11 cellular contexts compared by ENCODE assay signal in genomic region chr19:46878613-46879375, GRCh38. TPM values are rescaled to one million over a fixed set of nuclear protein-coding genes. Genes with fewer than 3 reads are reported as not detected.
A peak's percentile ranks its signal among the peaks of the same experiment; 100 is the strongest.
DNase-seq lines count a peak whose midpoint lies in the region; ATAC-seq and TF ChIP-seq lines count a peak whose summit lies in the region.
"Had no signal": no experiment of that assay in that cellular context is flagged by ENCODE, and none has a peak within 500 bp of the region (broad histone marks: within the 10 kb centered on the region; RNA-seq: fewer than 3 reads in every experiment).

No MANE protein-coding gene starts in this region.

- no peaks in the 10 kb centered on the region for H3K27me3 ChIP-seq in WERI-Rb-1 (ENCODE audit: insufficient read depth, low read depth, severe bottlenecking)
- H3K27me3 ChIP-seq in body of pancreas: no peaks in the 10 kb centered on the region

- H3K4me3 Mint-ChIP-seq in natural killer cell: no peak overlapping the region
- H3K4me3 Mint-ChIP-seq: CD8-positive, alpha-beta T cell had no signal

- DNase-seq in ACHN (peak; percentile 87), HCEC 1CT (peak; percentile 89), WERI-Rb-1 (peak; percentile 83), iris pigment epithelial cell (ENCODE audit: low read depth) (peak; percentile 94), natural killer cell (no peak), body of pancreas (no peak)
- no peak for DNase-seq in activated CD4-positive, alpha-beta T cell treated with anti-CD3 and anti-CD28 coated beads, Interleukin-2, amount 50 U/mL, for 4 hours
- DNase-seq: CD8-positive, alpha-beta T cell; NCI-H1048 had no signal

- H3K9me3 ChIP-seq in WERI-Rb-1 (ENCODE audit: severe bottlenecking): no peaks in the 10 kb centered on the region
- H3K9me3 ChIP-seq in body of pancreas: no peaks in the 10 kb centered on the region

- H3K36me3 ChIP-seq in WERI-Rb-1 (no peaks in the 10 kb centered on the region), body of pancreas (replicated peaks in 1 of 2; ENCODE audit: insufficient read depth in 1 of 2, low read depth in 2 of 2) (no peaks in the 10 kb centered on the region)

- ATAC-seq in natural killer cell (no peak), GM21529 (IDR thresholded peaks at IDR 0.05; ENCODE audit: unreplicated experiment) (no peak), body of pancreas (no peak)
- ATAC-seq: CD8-positive, alpha-beta T cell; esophagus mucosa had no signal

- no peaks in the 10 kb centered on the region for H3K9me3 Mint-ChIP-seq in natural killer cell
- H3K9me3 Mint-ChIP-seq: CD8-positive, alpha-beta T cell had no signal

- H3K36me3 Mint-ChIP-seq in natural killer cell: no peaks in the 10 kb centered on the region

- 80 to 81% methylated on average over 9 of the region's 9 CpGs for WGBS in body of pancreas, 2 donors

- intact Hi-C loops in natural killer cell (cut with micrococcal nuclease): no loop called here
- intact Hi-C loops in body of pancreas (cut with DNase I): no loop called here

- no peaks in the 10 kb centered on the region for H3K27me3 Mint-ChIP-seq in natural killer cell (ENCODE audit: low read depth in 2 of 2)

- H3K27ac ChIP-seq in WERI-Rb-1: peak overlapping the region; percentile 67
- no peak overlapping the region for H3K27ac ChIP-seq in body of pancreas

- in situ Hi-C loops in ACHN (cut with HindIII; ENCODE audit: low pct_ligation_motif_present, low pct_unique_long_range_greater_than_20kb, low sequenced_read_pairs): no loop called here

- no peak for TF ChIP-seq POLR2A in body of pancreas (IDR thresholded peaks at IDR 0.05)

- no peak overlapping the region for H3K4me3 ChIP-seq in WERI-Rb-1 (ENCODE audit: low read depth, low read length)
- H3K4me3 ChIP-seq in body of pancreas: no peak overlapping the region

- H3K4me1 ChIP-seq in body of pancreas: no peaks in the 10 kb centered on the region

- peaks cover 12 to 13% of the 10 kb centered on the region in 2 donors for H3K4me1 Mint-ChIP-seq in natural killer cell

- no peak overlapping the region for H3K27ac Mint-ChIP-seq in natural killer cell
- H3K27ac Mint-ChIP-seq: CD8-positive, alpha-beta T cell had no signal

- TF ChIP-seq CTCF in WERI-Rb-1 (IDR thresholded peaks at IDR 0.05; ENCODE audit: low read depth, low read length): no peak
- no peak for TF ChIP-seq CTCF in natural killer cell (IDR thresholded peaks at IDR 0.05)
- TF ChIP-seq CTCF in body of pancreas (IDR thresholded peaks at IDR 0.05): no peak

RNA-seq across cellular contexts. Expression of gene ARHGAP35, which starts 18.0 kb away (rescaled TPM):
- total RNA-seq in natural killer cell (10 to 100 TPM; 40.2 to 66.2 (median 48.5) TPM), body of pancreas (10 to 100 TPM; 22.8 to 24.7 TPM)

RNA-seq across cellular contexts. Expression of gene AP2S1, which starts 28.1 kb away (rescaled TPM):
- total RNA-seq in natural killer cell (10 to 100 TPM; 45.0 to 49.1 (median 45.4) TPM), body of pancreas (10 to 100 TPM; 32.2 to 49.1 TPM)

Comparison
In these comparisons a context has a peak if more than half of its experiments do, and no peak if none do; other contexts are left out.
1. DNase-seq: peak in ACHN (single experiment), HCEC 1CT (single experiment), WERI-Rb-1 (single experiment) and iris pigment epithelial cell (single experiment); none in natural killer cell (single experiment), body of pancreas (0 of 4) and activated CD4-positive, alpha-beta T cell treated with anti-CD3 and anti-CD28 coated beads, Interleukin-2, amount 50 U/mL, for 4 hours (0 of 2).